1 cellular context compared by ENCODE assay signal in genomic region chr10:33126742-33127141, GRCh38.
TF ChIP-seq lines count a peak whose summit lies in the region.

No MANE protein-coding gene starts in this region.

TF ChIP-seq in IMR-90, 13 proteins besides CTCF, POLR2A, EP300 and RAD21:
- TF ChIP-seq USF2 (IDR thresholded peaks at IDR 0.05; ENCODE audit: low read depth, low read length) (no peak), CHD1 (IDR thresholded peaks at IDR 0.05; ENCODE audit: low read depth, low read length) (no peak), ELK1 (IDR thresholded peaks at IDR 0.05; ENCODE audit: borderline replicate concordance, low read depth, low read length) (no peak), RCOR1 (IDR thresholded peaks at IDR 0.05; ENCODE audit: insufficient replicate concordance, low read length) (no peak), BHLHE40 (IDR thresholded peaks at IDR 0.05; ENCODE audit: low read depth, low read length) (no peak), FOS (IDR thresholded peaks at IDR 0.05; ENCODE audit: low read depth, low read length) (no peak), MAZ (IDR thresholded peaks at IDR 0.05; ENCODE audit: borderline replicate concordance, low read depth, low read length) (no peak), MAFK (IDR thresholded peaks at IDR 0.05; ENCODE audit: low read depth, low read length) (no peak), NFE2L2 (IDR thresholded peaks at IDR 0.05; ENCODE audit: low read depth, low read length) (no peak), CEBPB (IDR thresholded peaks at IDR 0.05; ENCODE audit: low read depth, low read length) (no peak), RFX5 (IDR thresholded peaks at IDR 0.05; ENCODE audit: low read depth, low read length) (no peak), MXI1 (IDR thresholded peaks at IDR 0.05; ENCODE audit: borderline replicate concordance, low read depth, low read length) (no peak), SMC3 (IDR thresholded peaks at IDR 0.05; ENCODE audit: low read depth, low read length) (no peak)
